8 cellular contexts compared by ENCODE assay signal in the genomic region with DNA sequence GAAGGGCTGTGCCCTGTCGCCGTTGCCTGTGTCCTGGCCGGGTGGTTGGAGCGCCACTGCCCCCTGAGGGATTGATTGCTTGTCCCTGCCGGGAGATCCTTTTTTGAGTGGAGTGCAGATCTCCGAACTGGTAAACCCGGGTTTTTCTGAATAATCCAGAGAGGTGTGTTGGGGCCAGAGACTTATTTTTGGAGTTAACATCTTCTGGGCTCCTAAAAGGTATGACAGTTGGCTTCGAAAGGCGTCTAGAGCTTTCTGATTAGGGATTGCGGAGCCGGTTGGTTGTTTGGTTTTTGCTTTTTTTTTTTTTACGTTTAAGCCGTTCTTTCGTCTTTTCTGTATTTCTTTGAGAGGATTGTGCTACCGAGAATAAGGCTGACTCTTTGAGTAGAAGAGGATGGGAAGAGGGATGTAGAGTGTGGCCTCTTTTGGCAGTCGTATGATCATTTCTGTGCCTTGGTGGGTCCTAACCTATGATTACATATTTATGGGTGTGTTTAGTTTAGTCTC. TPM values are rescaled to one million over a fixed set of nuclear protein-coding genes. Genes with fewer than 3 reads are reported as not detected.
A peak's percentile ranks its signal among the peaks of the same experiment; 100 is the strongest.
DNase-seq lines count a peak whose midpoint lies in the region; ATAC-seq and TF ChIP-seq lines count a peak whose summit lies in the region.

No MANE protein-coding gene starts in this region.

- peaks cover 49% of the 10 kb centered on the region for H4K20me1 ChIP-seq in PC-9 (ENCODE audit: insufficient read depth)

- H3K27me3 ChIP-seq in PC-9 (ENCODE audit: insufficient read depth, low read depth) (no peaks in the 10 kb centered on the region), left ventricle myocardium inferior (ENCODE audit: low read depth) (no peaks in the 10 kb centered on the region), stomach (no peaks in the 10 kb centered on the region)

- POLR2A ChIA-PET in PC-9 (lab: Charles Lee; ENCODE audit: unreplicated experiment), result interaction anchor here (0.5 to 0.6 kb wide), 3 partner anchors 21 to 67 kb away, joined by 4 to 8 read pairs (median 7); no protein-coding TSS in a partner anchor

- BruUV-seq in PC-9 (replicated peaks; lab: Mats Ljungman, UMichigan), result no TSS peak

- peak overlapping the region; percentile 98 for H2AFZ ChIP-seq in PC-9

- WGBS in stomach, 5 donors, result 0 to 1% (median 0%) methylated on average over 16 of the region's 16 CpGs

- peaks cover 61% of the 10 kb centered on the region for H3K79me2 ChIP-seq in PC-9 (ENCODE audit: low read depth)

- TF ChIP-seq POLR2A in stomach (IDR thresholded peaks at IDR 0.05), result no peak

- CTCF ChIA-PET in PC-9 (lab: Charles Lee), result interaction anchor here (0.7 to 1.5 kb wide), 6 partner anchors 8 to 173 kb away, joined by 3 to 9 read pairs (median 4); no protein-coding TSS in a partner anchor

- DNase-seq in NOMO-1 treated with dmso at 0.1 percent for 144 hours (lab: John Stamatoyannopoulos, UW; ENCODE audit: unreplicated experiment), result peak; percentile 12
- DNase-seq in NOMO-1 treated with DMSO at 0.1 percent for 48 hours (lab: John Stamatoyannopoulos, UW; ENCODE audit: unreplicated experiment), result no peak
- DNase-seq in PC-9, result no peak
- DNase-seq in left ventricle myocardium inferior, result no peak
- no peak for DNase-seq in stomach
- no peak for DNase-seq in DMS53 treated with DMSO at 0.1 percent for 48 hours (lab: John Stamatoyannopoulos, UW; ENCODE audit: unreplicated experiment)
- no peak for DNase-seq in NCI-H187 (lab: John Stamatoyannopoulos, UW)

- no peaks in the 10 kb centered on the region; the same call in 1 of the 2 replicates for H3F3A ChIP-seq in PC-9 (ENCODE audit: insufficient read depth, low read depth)

- peak overlapping the region; percentile 98 for H3K4me3 ChIP-seq in PC-9
- H3K4me3 ChIP-seq in left ventricle myocardium inferior, result peak overlapping the region; percentile 84
- H3K4me3 ChIP-seq in stomach, result peak overlapping the region; percentile 74 to 98 (median 96)

- peaks cover 37% of the 10 kb centered on the region for H3K4me1 ChIP-seq in PC-9 (replicated peaks; ENCODE audit: insufficient read depth)
- H3K4me1 ChIP-seq in left ventricle myocardium inferior, result peaks cover 56% of the 10 kb centered on the region
- H3K4me1 ChIP-seq in stomach, result peaks cover 25 to 51% (median 39%) of the 10 kb centered on the region in 4 donors

- H3K36me3 ChIP-seq in PC-9 (ENCODE audit: low read depth) (no peaks in the 10 kb centered on the region), left ventricle myocardium inferior (no peaks in the 10 kb centered on the region), stomach (no peaks in the 10 kb centered on the region)

- TF ChIP-seq EP300 in stomach (IDR thresholded peaks at IDR 0.05), result no peak

- ATAC-seq in HG03457 (IDR thresholded peaks at IDR 0.05; ENCODE audit: unreplicated experiment), result no peak

- H3K9me3 ChIP-seq in PC-9 (ENCODE audit: insufficient read depth, low read depth), result no peaks in the 10 kb centered on the region
- no peaks in the 10 kb centered on the region for H3K9me3 ChIP-seq in left ventricle myocardium inferior (replicated peaks)
- H3K9me3 ChIP-seq in stomach, result no peaks in the 10 kb centered on the region

- peak overlapping the region; percentile 94 for H3K4me2 ChIP-seq in PC-9

- H3K27ac ChIP-seq in PC-9 (peak overlapping the region; percentile 63), left ventricle myocardium inferior (replicated peaks) (peak overlapping the region; percentile 94), stomach (peak overlapping the region; percentile 93 to 97 (median 95))

- H3K9me2 ChIP-seq in PC-9 (ENCODE audit: insufficient read depth), result no peaks in the 10 kb centered on the region

- TF ChIP-seq CTCF in PC-9 (conservative IDR thresholded peaks at IDR 0.05) (no peak), left ventricle myocardium inferior (IDR thresholded peaks at IDR 0.05; ENCODE audit: borderline replicate concordance) (no peak), stomach (IDR thresholded peaks at IDR 0.05) (no peak)

- intact Hi-C loops in PC-9 (cut with micrococcal nuclease; ENCODE audit: unreplicated experiment) (loop anchor here (1.0 kb wide), 2 partner anchors 96 to 150 kb away; partner anchors contain the start of gene ZMPSTE24), left ventricle myocardium inferior (cut with micrococcal nuclease) (no loop called here), stomach (cut with DNase I; ENCODE audit: low total_unique reads) (no loop called here)

RNA-seq across cellular contexts. Expression of gene RLF, which starts 0.8 kb away (rescaled TPM):
- total RNA-seq in PC-9 (2021), result 14.2 and 15.5 TPM in 2 replicates
- 13.2 TPM for total RNA-seq in left ventricle myocardium inferior
- 10 to 100 TPM; 12.3 to 38.7 (median 20.1) TPM for total RNA-seq in stomach
- polyA plus RNA-seq in stomach, result 1 to 10 TPM; 3.1 to 4.1 (median 3.8) TPM
